ENCODE assay signal across 1 cellular context in genomic region chr12:46188170-46188569, GRCh38.
TF ChIP-seq lines count a peak whose summit lies in the region.

No MANE protein-coding gene starts in this region.

TF ChIP-seq in GM12878, 131 proteins besides CTCF, POLR2A, EP300 and RAD21:
- TF ChIP-seq MXI1 (IDR thresholded peaks at IDR 0.05; ENCODE audit: low read depth, low read length), result no peak
- TF ChIP-seq BCL3 (IDR thresholded peaks at IDR 0.05; ENCODE audit: borderline replicate concordance, insufficient read depth, low read depth, low read length, poor library complexity, severe bottlenecking), result peak; percentile 61
